In genomic region chr16:89621698-89622409, GRCh38 we compare ENCODE assay signal across 30 cellular contexts. TPM values are rescaled to one million over a fixed set of nuclear protein-coding genes. Genes with fewer than 3 reads are reported as not detected.
A peak's percentile ranks its signal among the peaks of the same experiment; 100 is the strongest.
DNase-seq lines count a peak whose midpoint lies in the region; ATAC-seq, FAIRE-seq and TF ChIP-seq lines count a peak whose summit lies in the region.
"Had no signal": no experiment of that assay in that cellular context is flagged by ENCODE, and none has a peak within 500 bp of the region (broad histone marks: within the 10 kb centered on the region; RNA-seq: fewer than 3 reads in every experiment).

No MANE protein-coding gene starts in this region.

- POLR2A ChIA-PET in MCF 10A (lab: Yijun Ruan, JAX), result no interaction called here

- H3K4me1 Mint-ChIP-seq in MCF 10A (ENCODE audit: insufficient read depth, unreplicated experiment) (peaks cover 3% of the 10 kb centered on the region), nephron (peaks cover 30% of the 10 kb centered on the region), type B pancreatic cell (ENCODE audit: unreplicated experiment) (peaks cover 41% of the 10 kb centered on the region)

- H3K9me3 Mint-ChIP-seq in MCF 10A (ENCODE audit: unreplicated experiment), result no peaks in the 10 kb centered on the region
- H3K9me3 Mint-ChIP-seq in nephron, result no peaks in the 10 kb centered on the region
- H3K9me3 Mint-ChIP-seq in type B pancreatic cell, result no peaks in the 10 kb centered on the region
- H3K9me3 Mint-ChIP-seq: CD8-positive, alpha-beta T cell; H9; HFFc6; IgD-negative memory B cell had no signal

- TF ChIP-seq POLR2A in breast epithelium (IDR thresholded peaks at IDR 0.05), result no peak
- no peak for TF ChIP-seq POLR2A in GM12892 (IDR thresholded peaks at IDR 0.05; ENCODE audit: low read depth, low read length)
- no peak for TF ChIP-seq POLR2A in adrenal gland (IDR thresholded peaks at IDR 0.05)

- DNase-seq in MCF 10A (ENCODE audit: unreplicated experiment) (no peak), breast epithelium (ENCODE audit: low spot score in 2 of 2) (no peak), RWPE2 (ENCODE audit: low spot score) (peak; percentile 55), type B pancreatic cell (ENCODE audit: extremely low spot score, unreplicated experiment) (no peak), GM12892 (ENCODE audit: insufficient read length) (no peak), adrenal gland (no peak)
- DNase-seq in activated CD4-positive, alpha-beta T cell treated with anti-CD3 and anti-CD28 coated beads, Interleukin-2, amount 50 U/mL, for 4 hours, result no peak
- DNase-seq: AML-193; CD8-positive, alpha-beta T cell; DMS 273 treated with DMSO at 0.1 percent for 48 hours; DND-41; GM23248; H9; HFFc6; NCI-H1048; NCI-H1417; NCI-H1694; NCI-H2029 treated with DMSO at 0.1 percent for 48 hours; NCI-H2171; NCI-H226; NCI-H510A; NCI-H69; SHP77 treated with DMSO at 0.1 percent for 48 hours had no signal

- H3K27me3 Mint-ChIP-seq in MCF 10A (ENCODE audit: insufficient read depth, unreplicated experiment) (peaks cover 49% of the 10 kb centered on the region), nephron (ENCODE audit: low read depth) (peaks cover 37% of the 10 kb centered on the region), type B pancreatic cell (peaks cover 21% of the 10 kb centered on the region)

- no peak for FAIRE-seq in GM12892 (lab: Jason Lieb, UNC)
- FAIRE-seq: A204.1 had no signal

- H3K36me3 Mint-ChIP-seq in MCF 10A (ENCODE audit: insufficient read depth, unreplicated experiment), result no peaks in the 10 kb centered on the region
- H3K36me3 Mint-ChIP-seq in nephron (ENCODE audit: low read depth), result no peaks in the 10 kb centered on the region
- H3K36me3 Mint-ChIP-seq in type B pancreatic cell, result no peaks in the 10 kb centered on the region
- H3K36me3 Mint-ChIP-seq: CD8-positive, alpha-beta T cell; IgD-negative memory B cell had no signal

- ATAC-seq in RWPE2 (ENCODE audit: low read depth), result no peak
- ATAC-seq: CD8-positive, alpha-beta T cell; Panc1 had no signal

- H3K4me3 Mint-ChIP-seq in MCF 10A (ENCODE audit: unreplicated experiment) (no peak overlapping the region), nephron (peak overlapping the region in 2 of 3 experiments; percentile 31 to 61), type B pancreatic cell (peak overlapping the region; percentile 5)
- H3K4me3 Mint-ChIP-seq: CD8-positive, alpha-beta T cell; H9; HFFc6; IgD-negative memory B cell had no signal

- H3K27ac ChIP-seq in breast epithelium, result no peak overlapping the region
- H3K27ac ChIP-seq in RWPE2 (ENCODE audit: poor library complexity, severe bottlenecking), result no peak overlapping the region
- no peak overlapping the region for H3K27ac ChIP-seq in adrenal gland
- H3K27ac ChIP-seq: C4-2B, GM23248, KMS-11, RWPE1 had no signal

- no peaks in the 10 kb centered on the region for H3K9me3 ChIP-seq in breast epithelium
- no peaks in the 10 kb centered on the region for H3K9me3 ChIP-seq in RWPE2 (ENCODE audit: severe bottlenecking)
- H3K9me3 ChIP-seq in adrenal gland (replicated peaks in 1 of 3), result no peaks in the 10 kb centered on the region

- H3K4me1 ChIP-seq in breast epithelium (no peaks in the 10 kb centered on the region), RWPE2 (ENCODE audit: insufficient read depth, poor library complexity, severe bottlenecking) (no peaks in the 10 kb centered on the region), adrenal gland (replicated peaks in 1 of 2) (no peaks in the 10 kb centered on the region)

- TF ChIP-seq CTCF in MCF 10A (IDR thresholded peaks at IDR 0.05; ENCODE audit: unreplicated experiment) (no peak), breast epithelium (IDR thresholded peaks at IDR 0.05) (no peak), RWPE2 (IDR thresholded peaks at IDR 0.05; ENCODE audit: poor library complexity, severe bottlenecking) (no peak), nephron (IDR thresholded peaks at IDR 0.05; ENCODE audit: unreplicated experiment in 3 of 3) (no peak), type B pancreatic cell (conservative IDR thresholded peaks at IDR 0.05) (no peak), adrenal gland (IDR thresholded peaks at IDR 0.05) (no peak)

- H3K27ac Mint-ChIP-seq in MCF 10A (ENCODE audit: low read depth, unreplicated experiment) (peak overlapping the region; percentile 18), nephron (peak overlapping the region; percentile 74 to 94 (median 79)), type B pancreatic cell (peak overlapping the region; percentile 26)
- H3K27ac Mint-ChIP-seq: CD8-positive, alpha-beta T cell; H9; HFFc6; IgD-negative memory B cell had no signal

- intact Hi-C loops in MCF 10A (cut with micrococcal nuclease) (no loop called here), breast epithelium (cut with DNase I; ENCODE audit: low total_unique reads) (loop anchor here (10.0 kb wide), 1 partner anchor 447 kb away; the partner anchor contains the start of gene CDH15), adrenal gland (cut with DNase I) (no loop called here)

- CTCF ChIA-PET in MCF 10A (lab: Yijun Ruan, JAX), result no interaction called here

- H3K27me3 ChIP-seq in breast epithelium (peaks cover 0 to 10% of the 10 kb centered on the region in 2 donors), RWPE2 (ENCODE audit: insufficient read depth, poor library complexity, severe bottlenecking) (no peaks in the 10 kb centered on the region), adrenal gland (no peaks in the 10 kb centered on the region)

- H3K4me3 ChIP-seq in breast epithelium (no peak overlapping the region), RWPE2 (ENCODE audit: severe bottlenecking) (no peak overlapping the region), adrenal gland (no peak overlapping the region)
- H3K4me3 ChIP-seq: GM23248 had no signal

- BruUV-seq in MCF 10A (replicated peaks; lab: Mats Ljungman, UMichigan), result no TSS peak

- H3K36me3 ChIP-seq in breast epithelium (no peaks in the 10 kb centered on the region), RWPE2 (ENCODE audit: low read depth) (no peaks in the 10 kb centered on the region), adrenal gland (replicated peaks in 1 of 2) (no peaks in the 10 kb centered on the region)

- 84 to 91% (median 88%) methylated on average over 26 to 32 of the region's 32 CpGs for WGBS in adrenal gland, 4 donors

RNA-seq across cellular contexts. Expression of gene DPEP1, which starts 8.4 kb away (rescaled TPM):
- total RNA-seq in MCF 10A (2022) (0.29 and 0.82 TPM in 2 replicates), breast epithelium (under 1 TPM; 0.59 to 0.98 (median 0.80) TPM), type B pancreatic cell (ENCODE audit: low replicate concordance) (13.4 and 16.7 TPM in 2 replicates), adrenal gland (10 to 100 TPM in 1 of 8 donors, 1 to 10 TPM in 7; 1.0 to 27.3 (median 5.3) TPM)
- polyA plus RNA-seq in GM12892 (2012; ENCODE audit: missing spikeins), result not detected
- polyA plus RNA-seq in adrenal gland, result 1 to 10 TPM in 1 of 3 donors, under 1 TPM in 2; 0.60 to 4.1 (median 0.88) TPM
- total RNA-seq: CD8-positive, alpha-beta T cell; GM23248; HFFc6 had no signal
- polyA plus RNA-seq: GM23248, IgD-negative memory B cell had no signal

RNA-seq across cellular contexts. Expression of gene CHMP1A, which starts 35.7 kb away (rescaled TPM):
- 59.7 and 62.4 TPM in 2 replicates for total RNA-seq in MCF 10A (2022)
- total RNA-seq in breast epithelium, result 10 to 100 TPM; 67.5 to 100.0 (median 86.2) TPM
- total RNA-seq in type B pancreatic cell (ENCODE audit: low replicate concordance), result 93.4 and 104 TPM in 2 replicates
- polyA plus RNA-seq in GM12892 (2012; ENCODE audit: missing spikeins), result 29.3 TPM
- total RNA-seq in adrenal gland, result 10 to 100 TPM; 61.0 to 100.0 (median 64.6) TPM
- polyA plus RNA-seq in adrenal gland, result 10 to 100 TPM; 32.5 to 91.5 (median 79.0) TPM

RNA-seq across cellular contexts. Expression of gene SPATA33, which starts 35.8 kb away (rescaled TPM):
- total RNA-seq in MCF 10A (2022) (7.2 and 9.5 TPM in 2 replicates), breast epithelium (1 to 10 TPM; 3.8 to 7.2 (median 5.9) TPM), type B pancreatic cell (ENCODE audit: low replicate concordance) (11.7 and 23.2 TPM in 2 replicates), adrenal gland (1 to 10 TPM; 1.9 to 7.5 (median 3.7) TPM)
- 7.3 TPM for polyA plus RNA-seq in GM12892 (2012; ENCODE audit: missing spikeins)
- polyA plus RNA-seq in adrenal gland, result 10 to 100 TPM in 1 of 3 donors, 1 to 10 TPM in 2; 5.1 to 13.5 (median 6.5) TPM

RNA-seq across cellular contexts. Expression of gene CPNE7, which starts 46.3 kb away (rescaled TPM):
- 86.8 and 92.4 TPM in 2 replicates for total RNA-seq in MCF 10A (2022)
- total RNA-seq in breast epithelium, result 1 to 10 TPM in 2 of 3 donors, not detected in 1; 1.2 to 4.9 TPM
- total RNA-seq in type B pancreatic cell (ENCODE audit: low replicate concordance), result 1.6 and 6.5 TPM in 2 replicates
- 51.5 TPM for polyA plus RNA-seq in GM12892 (2012; ENCODE audit: missing spikeins)
- 1 to 10 TPM in 2 of 8 donors, under 1 TPM in 3, not detected in 3; 0.15 to 1.8 (median 0.52) TPM for total RNA-seq in adrenal gland
- 1 to 10 TPM in 1 of 3 donors, under 1 TPM in 2; 0.35 to 6.8 (median 0.94) TPM for polyA plus RNA-seq in adrenal gland
- polyA plus RNA-seq: IgD-negative memory B cell had no signal

Comparison
In these comparisons a context has a peak if more than half of its experiments do, and no peak if none do; other contexts are left out.
1. H3K27ac Mint-ChIP-seq: peak in every context shown above with its lines; median percentile 79 in nephron; 26 in type B pancreatic cell; 18 in MCF 10A.